Comparison of ENCODE assay signal across 9 cellular contexts in the genomic region with DNA sequence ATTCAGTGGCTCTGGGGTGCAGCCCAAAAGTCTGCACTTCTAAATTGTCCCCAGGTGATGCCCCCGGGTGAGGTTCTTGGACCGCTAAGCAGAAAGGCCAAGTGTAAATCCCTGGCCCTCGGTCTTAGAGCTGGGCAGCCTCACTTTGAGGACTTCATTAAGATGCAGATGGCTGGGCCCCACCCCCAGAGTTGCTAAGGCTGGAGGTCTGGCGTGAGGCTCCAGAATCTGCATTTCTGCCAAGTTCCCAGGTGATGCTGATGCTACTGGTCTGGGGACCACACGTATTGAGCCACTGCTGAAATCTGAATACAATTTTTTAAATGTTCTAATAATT. TPM values are rescaled to one million over a fixed set of nuclear protein-coding genes. Genes with fewer than 3 reads are reported as not detected.
DNase-seq lines count a peak whose midpoint lies in the region; ATAC-seq lines count a peak whose summit lies in the region.
"Had no signal": no experiment of that assay in that cellular context is flagged by ENCODE, and none has a peak within 500 bp of the region (broad histone marks: within the 10 kb centered on the region; RNA-seq: fewer than 3 reads in every experiment).

No MANE protein-coding gene starts in this region.

- DNase-seq in activated T-cell treated with anti-CD3 and anti-CD28 coated beads, Interleukin-2, amount 50 U/mL, for 1 hour: peak; percentile 19
- DNase-seq in activated T-cell treated with anti-CD3 and anti-CD28 coated beads for 4 hours: no peak
- no peak for DNase-seq in immature natural killer cell
- peak in 4 of 49 donors; percentile 7 to 20 (median 12) for DNase-seq in substantia nigra (lab: John Stamatoyannopoulos, UW)
- no peak for DNase-seq in NCI-H2196 treated with DMSO at 0.1 percent for 48 hours (lab: John Stamatoyannopoulos, UW; ENCODE audit: unreplicated experiment)
- no peak for DNase-seq in NCI-H1092 treated with DMSO at 0.1 percent for 48 hours (lab: John Stamatoyannopoulos, UW)
- DNase-seq: kidney glomerular epithelial cell had no signal

- no peaks in the 10 kb centered on the region for H3K27me3 Mint-ChIP-seq in activated naive CD4-positive, alpha-beta T cell treated with anti-CD3 and anti-CD28 coated beads, Interleukin-2, amount 50 U/mL, for 24 hours
- H3K27me3 Mint-ChIP-seq in immature natural killer cell (ENCODE audit: low read depth in 3 of 3): peaks cover 4 to 9% (median 6%) of the 10 kb centered on the region in 3 donors

- peak overlapping the region; percentile 87 for H3K4me3 Mint-ChIP-seq in activated naive CD4-positive, alpha-beta T cell treated with anti-CD3 and anti-CD28 coated beads, Interleukin-2, amount 50 U/mL, for 24 hours
- H3K4me3 Mint-ChIP-seq in immature natural killer cell: peak overlapping the region; percentile 88 to 93 (median 92)

- H3K27ac ChIP-seq in substantia nigra (ENCODE audit: low read depth, low read length, poor library complexity, severe bottlenecking): peak overlapping the region; percentile 60

- H3K4me1 Mint-ChIP-seq in activated naive CD4-positive, alpha-beta T cell treated with anti-CD3 and anti-CD28 coated beads, Interleukin-2, amount 50 U/mL, for 24 hours: peaks cover 34% of the 10 kb centered on the region
- peaks cover 37 to 44% of the 10 kb centered on the region in 2 donors for H3K4me1 Mint-ChIP-seq in immature natural killer cell

- ATAC-seq in HG03039 (IDR thresholded peaks at IDR 0.05; ENCODE audit: unreplicated experiment): no peak

- no peaks in the 10 kb centered on the region for H3K36me3 Mint-ChIP-seq in activated naive CD4-positive, alpha-beta T cell treated with anti-CD3 and anti-CD28 coated beads, Interleukin-2, amount 50 U/mL, for 24 hours
- no peaks in the 10 kb centered on the region for H3K36me3 Mint-ChIP-seq in immature natural killer cell

- no peak overlapping the region for H3K27ac Mint-ChIP-seq in activated naive CD4-positive, alpha-beta T cell treated with anti-CD3 and anti-CD28 coated beads, Interleukin-2, amount 50 U/mL, for 24 hours
- H3K27ac Mint-ChIP-seq in immature natural killer cell: peak overlapping the region; percentile 63 to 93 (median 84)

- no peaks in the 10 kb centered on the region for H3K9me3 Mint-ChIP-seq in activated naive CD4-positive, alpha-beta T cell treated with anti-CD3 and anti-CD28 coated beads, Interleukin-2, amount 50 U/mL, for 24 hours
- no peaks in the 10 kb centered on the region for H3K9me3 Mint-ChIP-seq in immature natural killer cell

RNA-seq across cellular contexts. Expression of a gene that starts 0.7 kb away (rescaled TPM):
- polyA plus RNA-seq in immature natural killer cell: 1 to 10 TPM; 5.0 to 9.3 (median 5.1) TPM
